Comparison of ENCODE assay signal across 2 cellular contexts in the genomic region with DNA sequence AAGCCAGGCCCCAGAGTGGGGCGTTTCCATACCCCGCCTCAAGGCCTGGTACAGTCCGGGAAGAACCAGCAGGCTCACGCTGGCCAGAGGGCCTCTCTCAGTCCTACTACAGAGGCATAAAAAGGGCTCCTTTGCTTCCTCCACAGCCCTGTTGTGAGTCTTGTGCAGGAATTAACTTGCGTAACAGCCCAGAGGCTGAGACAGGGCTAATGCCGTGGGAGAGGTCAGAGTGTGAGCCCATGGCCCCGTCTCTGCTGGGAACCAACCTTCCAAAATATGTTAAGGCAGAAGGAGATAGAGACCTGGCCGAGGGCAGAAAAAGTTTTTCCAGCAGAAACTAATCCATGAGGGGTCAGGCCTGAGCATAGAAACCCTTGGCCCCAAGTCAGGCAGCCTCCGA.
A peak's percentile ranks its signal among the peaks of the same experiment; 100 is the strongest.
TF ChIP-seq lines count a peak whose summit lies in the region.

No MANE protein-coding gene starts in this region.

TF ChIP-seq in IMR-90, 13 proteins besides CTCF, POLR2A, EP300 and RAD21:
- TF ChIP-seq RCOR1 (IDR thresholded peaks at IDR 0.05; ENCODE audit: insufficient replicate concordance, low read length) (no peak), CEBPB (IDR thresholded peaks at IDR 0.05; ENCODE audit: low read depth, low read length) (peak; percentile 70)

TF ChIP-seq in SK-N-SH treated with all-trans-retinoic acid at 6 μM for 48 hours, 23 proteins besides CTCF, POLR2A, EP300 and RAD21:
- no peak for TF ChIP-seq ZNF565 (CRISPR knock-in tag; conservative IDR thresholded peaks at IDR 0.05; ENCODE audit: low read depth)
- no peak for TF ChIP-seq CSDC2 (CRISPR knock-in tag; IDR thresholded peaks at IDR 0.05)
- TF ChIP-seq, protein P1, sequence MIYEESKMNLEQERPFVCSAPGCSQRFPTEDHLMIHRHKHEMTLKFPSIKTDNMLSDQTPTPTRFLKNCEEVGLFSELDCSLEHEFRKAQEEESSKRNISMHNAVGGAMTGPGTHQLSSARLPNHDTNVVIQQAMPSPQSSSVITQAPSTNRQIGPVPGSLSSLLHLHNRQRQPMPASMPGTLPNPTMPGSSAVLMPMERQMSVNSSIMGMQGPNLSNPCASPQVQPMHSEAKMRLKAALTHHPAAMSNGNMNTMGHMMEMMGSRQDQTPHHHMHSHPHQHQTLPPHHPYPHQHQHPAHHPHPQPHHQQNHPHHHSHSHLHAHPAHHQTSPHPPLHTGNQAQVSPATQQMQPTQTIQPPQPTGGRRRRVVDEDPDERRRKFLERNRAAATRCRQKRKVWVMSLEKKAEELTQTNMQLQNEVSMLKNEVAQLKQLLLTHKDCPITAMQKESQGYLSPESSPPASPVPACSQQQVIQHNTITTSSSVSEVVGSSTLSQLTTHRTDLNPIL (CRISPR knock-in tag; IDR thresholded peaks at IDR 0.05; ENCODE audit: low read depth): no peak
- TF ChIP-seq, protein P2, sequence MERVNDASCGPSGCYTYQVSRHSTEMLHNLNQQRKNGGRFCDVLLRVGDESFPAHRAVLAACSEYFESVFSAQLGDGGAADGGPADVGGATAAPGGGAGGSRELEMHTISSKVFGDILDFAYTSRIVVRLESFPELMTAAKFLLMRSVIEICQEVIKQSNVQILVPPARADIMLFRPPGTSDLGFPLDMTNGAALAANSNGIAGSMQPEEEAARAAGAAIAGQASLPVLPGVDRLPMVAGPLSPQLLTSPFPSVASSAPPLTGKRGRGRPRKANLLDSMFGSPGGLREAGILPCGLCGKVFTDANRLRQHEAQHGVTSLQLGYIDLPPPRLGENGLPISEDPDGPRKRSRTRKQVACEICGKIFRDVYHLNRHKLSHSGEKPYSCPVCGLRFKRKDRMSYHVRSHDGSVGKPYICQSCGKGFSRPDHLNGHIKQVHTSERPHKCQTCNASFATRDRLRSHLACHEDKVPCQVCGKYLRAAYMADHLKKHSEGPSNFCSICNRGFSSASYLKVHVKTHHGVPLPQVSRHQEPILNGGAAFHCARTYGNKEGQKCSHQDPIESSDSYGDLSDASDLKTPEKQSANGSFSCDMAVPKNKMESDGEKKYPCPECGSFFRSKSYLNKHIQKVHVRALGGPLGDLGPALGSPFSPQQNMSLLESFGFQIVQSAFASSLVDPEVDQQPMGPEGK (CRISPR knock-in tag; IDR thresholded peaks at IDR 0.05; ENCODE audit: borderline replicate concordance): no peak
- TF ChIP-seq BACH2 (CRISPR knock-in tag; IDR thresholded peaks at IDR 0.05; ENCODE audit: borderline replicate concordance): no peak
- TF ChIP-seq SNAI2 (CRISPR knock-in tag; IDR thresholded peaks at IDR 0.05): no peak
- TF ChIP-seq, protein P3, sequence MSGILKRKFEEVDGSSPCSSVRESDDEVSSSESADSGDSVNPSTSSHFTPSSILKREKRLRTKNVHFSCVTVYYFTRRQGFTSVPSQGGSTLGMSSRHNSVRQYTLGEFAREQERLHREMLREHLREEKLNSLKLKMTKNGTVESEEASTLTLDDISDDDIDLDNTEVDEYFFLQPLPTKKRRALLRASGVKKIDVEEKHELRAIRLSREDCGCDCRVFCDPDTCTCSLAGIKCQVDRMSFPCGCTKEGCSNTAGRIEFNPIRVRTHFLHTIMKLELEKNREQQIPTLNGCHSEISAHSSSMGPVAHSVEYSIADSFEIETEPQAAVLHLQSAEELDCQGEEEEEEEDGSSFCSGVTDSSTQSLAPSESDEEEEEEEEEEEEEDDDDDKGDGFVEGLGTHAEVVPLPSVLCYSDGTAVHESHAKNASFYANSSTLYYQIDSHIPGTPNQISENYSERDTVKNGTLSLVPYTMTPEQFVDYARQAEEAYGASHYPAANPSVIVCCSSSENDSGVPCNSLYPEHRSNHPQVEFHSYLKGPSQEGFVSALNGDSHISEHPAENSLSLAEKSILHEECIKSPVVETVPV (CRISPR knock-in tag; IDR thresholded peaks at IDR 0.05): no peak
- no peak for TF ChIP-seq RARB (CRISPR knock-in tag; IDR thresholded peaks at IDR 0.05)
- no peak for TF ChIP-seq ISL1 (CRISPR knock-in tag; IDR thresholded peaks at IDR 0.05)
- TF ChIP-seq, protein P4, sequence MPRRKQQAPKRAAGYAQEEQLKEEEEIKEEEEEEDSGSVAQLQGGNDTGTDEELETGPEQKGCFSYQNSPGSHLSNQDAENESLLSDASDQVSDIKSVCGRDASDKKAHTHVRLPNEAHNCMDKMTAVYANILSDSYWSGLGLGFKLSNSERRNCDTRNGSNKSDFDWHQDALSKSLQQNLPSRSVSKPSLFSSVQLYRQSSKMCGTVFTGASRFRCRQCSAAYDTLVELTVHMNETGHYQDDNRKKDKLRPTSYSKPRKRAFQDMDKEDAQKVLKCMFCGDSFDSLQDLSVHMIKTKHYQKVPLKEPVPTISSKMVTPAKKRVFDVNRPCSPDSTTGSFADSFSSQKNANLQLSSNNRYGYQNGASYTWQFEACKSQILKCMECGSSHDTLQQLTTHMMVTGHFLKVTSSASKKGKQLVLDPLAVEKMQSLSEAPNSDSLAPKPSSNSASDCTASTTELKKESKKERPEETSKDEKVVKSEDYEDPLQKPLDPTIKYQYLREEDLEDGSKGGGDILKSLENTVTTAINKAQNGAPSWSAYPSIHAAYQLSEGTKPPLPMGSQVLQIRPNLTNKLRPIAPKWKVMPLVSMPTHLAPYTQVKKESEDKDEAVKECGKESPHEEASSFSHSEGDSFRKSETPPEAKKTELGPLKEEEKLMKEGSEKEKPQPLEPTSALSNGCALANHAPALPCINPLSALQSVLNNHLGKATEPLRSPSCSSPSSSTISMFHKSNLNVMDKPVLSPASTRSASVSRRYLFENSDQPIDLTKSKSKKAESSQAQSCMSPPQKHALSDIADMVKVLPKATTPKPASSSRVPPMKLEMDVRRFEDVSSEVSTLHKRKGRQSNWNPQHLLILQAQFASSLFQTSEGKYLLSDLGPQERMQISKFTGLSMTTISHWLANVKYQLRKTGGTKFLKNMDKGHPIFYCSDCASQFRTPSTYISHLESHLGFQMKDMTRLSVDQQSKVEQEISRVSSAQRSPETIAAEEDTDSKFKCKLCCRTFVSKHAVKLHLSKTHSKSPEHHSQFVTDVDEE (CRISPR knock-in tag; IDR thresholded peaks at IDR 0.05): no peak
- no peak for TF ChIP-seq ARNTL (CRISPR knock-in tag; IDR thresholded peaks at IDR 0.05; ENCODE audit: borderline replicate concordance, low read depth)
- no peak for TF ChIP-seq TCF4 (CRISPR knock-in tag; IDR thresholded peaks at IDR 0.05; ENCODE audit: borderline replicate concordance)
- TF ChIP-seq ZFP3 (CRISPR knock-in tag; IDR thresholded peaks at IDR 0.05): no peak
- no peak for TF ChIP-seq ZFP30 (CRISPR knock-in tag; IDR thresholded peaks at IDR 0.05)
- TF ChIP-seq ESRRG (CRISPR knock-in tag; IDR thresholded peaks at IDR 0.05): no peak
